Comparison of ENCODE assay signal across 10 cellular contexts in the genomic region with DNA sequence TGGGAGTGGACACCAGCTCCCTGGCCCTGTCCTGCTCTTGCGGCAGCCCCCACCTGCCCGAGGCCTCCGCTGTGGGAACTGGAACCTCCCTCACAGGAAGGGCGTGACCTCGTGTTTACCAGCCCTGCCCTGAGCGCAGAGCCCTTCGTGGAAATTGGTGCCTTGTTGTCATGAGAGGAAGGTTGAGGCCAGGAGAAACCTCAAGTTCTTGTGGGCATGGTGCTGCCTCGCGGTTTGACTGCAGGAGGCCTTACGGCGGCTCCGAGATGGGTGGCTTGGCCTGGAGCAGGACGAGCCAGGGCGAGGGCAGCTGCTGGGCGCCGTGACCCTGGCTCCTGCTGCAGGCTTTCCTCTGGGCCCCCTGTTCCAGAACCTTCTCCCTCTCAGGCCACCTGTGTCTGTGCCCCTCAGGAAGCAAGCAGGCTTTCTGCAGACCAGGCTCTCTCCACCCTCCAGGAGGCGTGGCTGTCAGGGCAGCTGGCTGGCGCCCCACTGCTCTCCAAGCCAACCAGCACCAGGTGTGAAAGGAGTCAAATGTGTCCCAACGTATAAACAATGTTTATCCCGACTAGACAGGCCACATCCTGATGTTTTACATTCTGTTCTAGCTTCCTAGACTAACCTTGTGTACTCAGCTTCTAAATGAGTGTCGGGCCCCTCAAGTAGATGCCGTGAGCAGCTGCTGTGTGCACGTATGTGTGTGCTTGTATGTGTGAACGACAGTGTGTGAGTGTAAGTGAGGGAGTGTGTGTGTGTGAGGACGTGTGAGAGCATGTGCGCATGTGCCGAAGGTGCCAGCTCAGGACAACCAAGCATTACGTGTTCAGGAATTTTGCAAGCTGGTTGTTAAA. TPM values are rescaled to one million over a fixed set of nuclear protein-coding genes. Genes with fewer than 3 reads are reported as not detected.
DNase-seq lines count a peak whose midpoint lies in the region; ATAC-seq, FAIRE-seq and TF ChIP-seq lines count a peak whose summit lies in the region.
"Had no signal": no experiment of that assay in that cellular context is flagged by ENCODE, and none has a peak within 500 bp of the region (broad histone marks: within the 10 kb centered on the region; RNA-seq: fewer than 3 reads in every experiment).

No MANE protein-coding gene starts in this region.

- H3K79me2 ChIP-seq in HepG2 (ENCODE audit: insufficient read depth, low read length) = no peaks in the 10 kb centered on the region

- TF ChIP-seq CTCF in right lobe of liver (IDR thresholded peaks at IDR 0.05) (no peak), HepG2 (CRISPR knock-in tag; IDR thresholded peaks at IDR 0.05) (no peak), fibroblast of villous mesenchyme (IDR thresholded peaks at IDR 0.05; ENCODE audit: insufficient read depth, low read depth, low read length) (no peak), stomach (IDR thresholded peaks at IDR 0.05) (no peak)

- H4K20me1 ChIP-seq in HepG2 (ENCODE audit: insufficient read depth, low read length) = no peaks in the 10 kb centered on the region

- 90% methylated on average over 8 of the region's 28 CpGs for WGBS in right lobe of liver (ENCODE audit: insufficient coverage, low coverage, low lambda C conversion rate, missing lambda C conversion rate)
- 36% methylated on average over 13 of the region's 28 CpGs for WGBS in HepG2 (ENCODE audit: low lambda C conversion rate)
- 52 to 68% (median 55%) methylated on average over 21 to 28 of the region's 28 CpGs for WGBS in stomach, 5 donors

- H3K4me1 ChIP-seq in right lobe of liver = no peaks in the 10 kb centered on the region
- H3K4me1 ChIP-seq in HepG2 (ENCODE audit: insufficient read depth, low read length) = no peaks in the 10 kb centered on the region
- peaks cover 4 to 22% (median 19%) of the 10 kb centered on the region in 4 donors for H3K4me1 ChIP-seq in stomach

- POLR2A ChIA-PET in HepG2 (lab: Yijun Ruan, JAX) = no interaction called here

- no peaks in the 10 kb centered on the region for H3K36me3 ChIP-seq in right lobe of liver
- H3K36me3 ChIP-seq in HepG2 (replicated peaks in 1 of 2; ENCODE audit: control insufficient read depth in 1 of 2, insufficient read depth in 2 of 2, low read length in 2 of 2) = no peaks in the 10 kb centered on the region
- no peaks in the 10 kb centered on the region for H3K36me3 ChIP-seq in stomach

- H3K27me3 ChIP-seq in right lobe of liver = no peaks in the 10 kb centered on the region
- peaks cover 8 to 24% of the 10 kb centered on the region in 2 experiments; a peak in 4 of 5 replicates for H3K27me3 ChIP-seq in HepG2 (ENCODE audit: control insufficient read depth in 1 of 2, insufficient read depth in 2 of 2, low read length in 2 of 2)
- no peaks in the 10 kb centered on the region for H3K27me3 ChIP-seq in stomach

- in situ Hi-C loops in HepG2 (cut with HindIII; ENCODE audit: extremely low pct_ligation_motif_present, low pct_unique_long_range_greater_than_20kb) = loop anchor here (5.0 kb wide), 1 partner anchor 84 kb away; no protein-coding TSS in a partner anchor

- DNase-seq in right lobe of liver (peak in 1 of 3 donors; percentile 60), HepG2 (ENCODE audit: low spot score) (no peak), fibroblast of villous mesenchyme (ENCODE audit: low read depth) (peak; percentile 58), stomach (peak; percentile 63), caudate nucleus (lab: John Stamatoyannopoulos, UW) (no peak), putamen (ENCODE audit: low spot score) (no peak)
- peak; percentile 66 for DNase-seq in activated CD4-positive, CD25-positive, alpha-beta regulatory T cell treated with anti-CD3 and anti-CD28 coated beads, Interleukin-2, amount 50 U/mL, for 72 hours

- H2AFZ ChIP-seq in HepG2 (ENCODE audit: low read length) = no peak overlapping the region

- BruUV-seq in HepG2 (replicated peaks; lab: Mats Ljungman, UMichigan) = no TSS peak

- no peak for TF ChIP-seq RAD21 in HepG2 (CRISPR knock-in tag; IDR thresholded peaks at IDR 0.05)

- no peak for TF ChIP-seq POLR2A in right lobe of liver (IDR thresholded peaks at IDR 0.05)
- no peak for TF ChIP-seq POLR2A in HepG2 (IDR thresholded peaks at IDR 0.05; ENCODE audit: insufficient read depth in 1 of 2, low read depth in 2 of 2, low read length in 2 of 2)
- TF ChIP-seq POLR2A in stomach (IDR thresholded peaks at IDR 0.05) = no peak

- intact Hi-C loops in right lobe of liver (cut with DNase I) (no loop called here), HepG2 (cut with micrococcal nuclease; ENCODE audit: unreplicated experiment) (loop anchor here (1.0 kb wide), 1 partner anchor 83 kb away; no protein-coding TSS in a partner anchor), stomach (cut with DNase I; ENCODE audit: low total_unique reads) (no loop called here)

- TF ChIP-seq EP300 in HepG2 (IDR thresholded peaks at IDR 0.05; ENCODE audit: low read depth in 2 of 2, low read length in 2 of 2) (no peak), HepG2 (CRISPR knock-in tag; IDR thresholded peaks at IDR 0.05; ENCODE audit: borderline replicate concordance) (no peak), stomach (IDR thresholded peaks at IDR 0.05) (no peak)

- CTCF ChIA-PET in HepG2 (lab: Yijun Ruan, JAX; ENCODE audit: low intra/inter-chr PET ratio, low total read pairs) = interaction anchor here (1.7 kb wide), 1 partner anchor 84 kb away, joined by 12 read pairs; no protein-coding TSS in a partner anchor

- H3K27ac ChIP-seq in right lobe of liver (no peak overlapping the region), HepG2 (ENCODE audit: extremely low read length, insufficient read depth, low read length) (no peak overlapping the region), stomach (peak overlapping the region in 3 of 5 donors; percentile 19 to 55 (median 46)), caudate nucleus (ENCODE audit: low read depth, low read length) (no peak overlapping the region)

- ATAC-seq in right lobe of liver (peak; percentile 51 to 70 (median 61)), HepG2 (no peak), HG02642 (IDR thresholded peaks at IDR 0.05; ENCODE audit: poor library complexity, unreplicated experiment) (no peak)

- no peak for FAIRE-seq in HepG2 (lab: Jason Lieb, UNC)

- H3K4me3 ChIP-seq in right lobe of liver (no peak overlapping the region), HepG2 (replicated peaks in 1 of 3; ENCODE audit: insufficient read depth in 1 of 3, low read depth in 2 of 3, low read length in 3 of 3) (no peak overlapping the region), fibroblast of villous mesenchyme (ENCODE audit: low read depth, low read length) (no peak overlapping the region), stomach (no peak overlapping the region)

- no peaks in the 10 kb centered on the region for H3K9me3 ChIP-seq in right lobe of liver
- H3K9me3 ChIP-seq in HepG2 (ENCODE audit: low read length) = no peaks in the 10 kb centered on the region
- H3K9me3 ChIP-seq in stomach = no peaks in the 10 kb centered on the region

- H3K9ac ChIP-seq in HepG2 (ENCODE audit: insufficient read depth, low read depth, low read length) = no peak overlapping the region

- no peak overlapping the region for H3K4me2 ChIP-seq in HepG2 (ENCODE audit: low read depth, low read length)

RNA-seq across cellular contexts. Expression of a gene that starts 10.4 kb away (rescaled TPM):
- total RNA-seq in right lobe of liver (1 to 10 TPM; 3.5 to 7.9 (median 4.6) TPM), HepG2 (2016; rRNA removed; fragmentation: Illumina TruSeq; extraction: Trizol) (not detected in 2 replicates), fibroblast of villous mesenchyme (34.1 and 41.6 TPM in 2 replicates), stomach (10 to 100 TPM in 1 of 5 donors, 1 to 10 TPM in 4; 3.8 to 22.3 (median 6.4) TPM)
- not detected in 2 replicates for total RNA-seq in HepG2 (2016; cell fraction: cytosol; rRNA removed; fragmentation: Illumina TruSeq; extraction: Trizol; ENCODE audit: low read depth)
- total RNA-seq in HepG2 (2016; cell fraction: insoluble cytoplasmic fraction; rRNA removed; fragmentation: Illumina TruSeq; extraction: Trizol) = 0.06 and 0.09 TPM in 2 replicates
- total RNA-seq in HepG2 (2016; cell fraction: membrane; rRNA removed; fragmentation: Illumina TruSeq; extraction: Trizol) = not detected in 2 replicates
- total RNA-seq in HepG2 (2016; cell fraction: nucleus; rRNA removed; fragmentation: Illumina TruSeq; extraction: Trizol) = 0.09 TPM in 1 of 2 replicates, not detected in the other
- polyA plus RNA-seq in HepG2 (2011; rRNA removed) (0.05 and 0.07 TPM in 2 replicates), stomach (10 to 100 TPM in 2 of 3 donors, 1 to 10 TPM in 1; 3.7 to 11.8 (median 10.9) TPM)
- polyA plus RNA-seq in HepG2 (2011; cell fraction: cytosol; rRNA removed) = 0.09 TPM in 2 replicates
- polyA plus RNA-seq in HepG2 (2011; cell fraction: nucleus; rRNA removed) = 0.14 and 0.21 TPM in 2 replicates
- polyA plus RNA-seq in HepG2 (2012) = 0.04 TPM in 1 of 2 replicates, not detected in the other
- polyA plus RNA-seq in HepG2 (2016; cell fraction: cytosol; fragmentation: Illumina TruSeq; extraction: Trizol; ENCODE audit: low read depth) = not detected in 2 replicates
- polyA plus RNA-seq in HepG2 (2016; cell fraction: insoluble cytoplasmic fraction; fragmentation: Illumina TruSeq; extraction: Trizol; ENCODE audit: low read depth) = not detected in 2 replicates
- not detected in 2 replicates for polyA plus RNA-seq in HepG2 (2016; cell fraction: membrane; fragmentation: Illumina TruSeq; extraction: Trizol; ENCODE audit: low read depth)
- polyA plus RNA-seq in HepG2 (2016; cell fraction: nucleus; fragmentation: Illumina TruSeq; extraction: Trizol; ENCODE audit: insufficient read depth, low read depth) = 0.11 TPM in 1 of 2 replicates, not detected in the other
- 0.20 and 10.0 TPM in 2 replicates for polyA minus RNA-seq in HepG2 (2011; rRNA and poly(A)+ RNA removed; ENCODE audit: low replicate concordance)
- polyA minus RNA-seq in HepG2 (2011; cell fraction: cytosol; rRNA and poly(A)+ RNA removed) = 0.20 and 0.26 TPM in 2 replicates
- 0.12 and 0.26 TPM in 2 replicates for polyA minus RNA-seq in HepG2 (2011; cell fraction: nucleus; rRNA and poly(A)+ RNA removed)

RNA-seq across cellular contexts. Expression of a gene that starts 36.2 kb away (rescaled TPM):
- total RNA-seq in right lobe of liver (not detected), HepG2 (2016; rRNA removed; fragmentation: Illumina TruSeq; extraction: Trizol) (not detected in 2 replicates), fibroblast of villous mesenchyme (not detected in 2 replicates), stomach (not detected)
- total RNA-seq in HepG2 (2016; cell fraction: cytosol; rRNA removed; fragmentation: Illumina TruSeq; extraction: Trizol; ENCODE audit: low read depth) = not detected in 2 replicates
- not detected in 2 replicates for total RNA-seq in HepG2 (2016; cell fraction: insoluble cytoplasmic fraction; rRNA removed; fragmentation: Illumina TruSeq; extraction: Trizol)
- not detected in 2 replicates for total RNA-seq in HepG2 (2016; cell fraction: membrane; rRNA removed; fragmentation: Illumina TruSeq; extraction: Trizol)
- not detected in 2 replicates for total RNA-seq in HepG2 (2016; cell fraction: nucleus; rRNA removed; fragmentation: Illumina TruSeq; extraction: Trizol)
- polyA plus RNA-seq in HepG2 (2011; rRNA removed) (not detected in 2 replicates), stomach (not detected)
- polyA plus RNA-seq in HepG2 (2011; cell fraction: cytosol; rRNA removed) = not detected in 2 replicates
- polyA plus RNA-seq in HepG2 (2011; cell fraction: nucleus; rRNA removed) = not detected in 2 replicates
- polyA plus RNA-seq in HepG2 (2012) = not detected in 2 replicates
- not detected in 2 replicates for polyA plus RNA-seq in HepG2 (2016; cell fraction: cytosol; fragmentation: Illumina TruSeq; extraction: Trizol; ENCODE audit: low read depth)
- polyA plus RNA-seq in HepG2 (2016; cell fraction: insoluble cytoplasmic fraction; fragmentation: Illumina TruSeq; extraction: Trizol; ENCODE audit: low read depth) = not detected in 2 replicates
- polyA plus RNA-seq in HepG2 (2016; cell fraction: membrane; fragmentation: Illumina TruSeq; extraction: Trizol; ENCODE audit: low read depth) = not detected in 2 replicates
- not detected in 2 replicates for polyA plus RNA-seq in HepG2 (2016; cell fraction: nucleus; fragmentation: Illumina TruSeq; extraction: Trizol; ENCODE audit: insufficient read depth, low read depth)
- polyA minus RNA-seq in HepG2 (2011; rRNA and poly(A)+ RNA removed; ENCODE audit: low replicate concordance) = not detected in 2 replicates
- polyA minus RNA-seq in HepG2 (2011; cell fraction: cytosol; rRNA and poly(A)+ RNA removed) = not detected in 2 replicates
- not detected in 2 replicates for polyA minus RNA-seq in HepG2 (2011; cell fraction: nucleus; rRNA and poly(A)+ RNA removed)
- total RNA-seq: Daoy, glomerular endothelial cell had no signal

Comparison
In these comparisons a context has a peak if more than half of its experiments do, and no peak if none do; other contexts are left out.
1. ATAC-seq: peak in right lobe of liver (4 of 4); none in HepG2 (single experiment) and HG02642 (single experiment).
2. DNase-seq: peak in activated CD4-positive, CD25-positive, alpha-beta regulatory T cell treated with anti-CD3 and anti-CD28 coated beads, Interleukin-2, amount 50 U/mL, for 72 hours (single experiment), fibroblast of villous mesenchyme (single experiment) and stomach (single experiment); none in HepG2 (single experiment), caudate nucleus (0 of 61) and putamen (single experiment).
3. H3K27ac ChIP-seq: peak in stomach (3 of 5); none in right lobe of liver (0 of 3), HepG2 (single experiment) and caudate nucleus (single experiment).